In genomic region chr19:8412783-8413592, GRCh38 we compare ENCODE assay signal across 8 cellular contexts. TPM values are rescaled to one million over a fixed set of nuclear protein-coding genes. Genes with fewer than 3 reads are reported as not detected.
DNase-seq lines count a peak whose midpoint lies in the region; ATAC-seq and TF ChIP-seq lines count a peak whose summit lies in the region.

Gene MARCHF2 (plus strand): TSS chr19:8413305. CDS start chr19:8421841, 8,536 bp downstream.

- H3K79me2 ChIP-seq in smooth muscle cell (ENCODE audit: low read depth): no peaks in the 10 kb centered on the region

- no peak within 1 kb of the TSS for H3K9ac ChIP-seq in smooth muscle cell (ENCODE audit: low read depth)

- H3K4me2 ChIP-seq in smooth muscle cell: peak within 1 kb of the TSS; percentile 94

- intact Hi-C loops in breast epithelium (cut with DNase I; ENCODE audit: low total_unique reads): no loop called here

- H3K4me3 ChIP-seq in breast epithelium (peak within 1 kb of the TSS; percentile 79 to 88 (median 85)), smooth muscle cell (peak within 1 kb of the TSS; percentile 60)

- peaks cover 5% of the 10 kb centered on the region for H3F3A ChIP-seq in smooth muscle cell (ENCODE audit: low read depth)

- H3K4me1 ChIP-seq in breast epithelium (no peaks in the 10 kb centered on the region), smooth muscle cell (ENCODE audit: low read depth) (no peaks in the 10 kb centered on the region)

- peak; percentile 99 for ATAC-seq in GM18907 (IDR thresholded peaks at IDR 0.05; ENCODE audit: unreplicated experiment)
- peak; percentile 98 for ATAC-seq in HG03139 (IDR thresholded peaks at IDR 0.05; ENCODE audit: unreplicated experiment)

- H3K9me3 ChIP-seq in breast epithelium (no peaks in the 10 kb centered on the region), smooth muscle cell (replicated peaks; ENCODE audit: low read depth) (no peaks in the 10 kb centered on the region)

- WGBS in smooth muscle cell (ENCODE audit: low lambda C conversion rate): 8% methylated on average over 70 of the region's 85 CpGs

- DNase-seq in AG08395 (ENCODE audit: low spot score): peak; percentile 99
- peak; percentile 89 for DNase-seq in NCI-H2196 treated with DMSO at 0.1 percent for 48 hours (lab: John Stamatoyannopoulos, UW; ENCODE audit: unreplicated experiment)
- DNase-seq in breast epithelium (ENCODE audit: low spot score in 2 of 2): peak; percentile 95 to 97
- peak; percentile 99 for DNase-seq in iPS-NIHi7 (ENCODE audit: extremely low spot score)
- DNase-seq in smooth muscle cell (lab: John Stamatoyannopoulos, UW; ENCODE audit: unreplicated experiment): peak; percentile 89

- no peak for TF ChIP-seq POLR2A in breast epithelium (IDR thresholded peaks at IDR 0.05)

- no peaks in the 10 kb centered on the region for H3K36me3 ChIP-seq in breast epithelium
- H3K36me3 ChIP-seq in smooth muscle cell (ENCODE audit: low read depth): no peaks in the 10 kb centered on the region

- H2AFZ ChIP-seq in smooth muscle cell (ENCODE audit: low read depth): no peak within 1 kb of the TSS

- H3K27ac ChIP-seq in VCaP: peak within 1 kb of the TSS; percentile 46; the same call in 1 of the 2 replicates
- H3K27ac ChIP-seq in breast epithelium: peak within 1 kb of the TSS; percentile 49 to 68
- H3K27ac ChIP-seq in smooth muscle cell (ENCODE audit: low read depth): no peak within 1 kb of the TSS

- H3K27me3 ChIP-seq in breast epithelium (no peaks in the 10 kb centered on the region), smooth muscle cell (ENCODE audit: low read depth) (no peaks in the 10 kb centered on the region)

- H4K20me1 ChIP-seq in smooth muscle cell (ENCODE audit: low read depth): no peaks in the 10 kb centered on the region

- peak; percentile 79 for TF ChIP-seq CTCF in VCaP (conservative IDR thresholded peaks at IDR 0.05)
- peak; percentile 24 to 40 (median 37) for TF ChIP-seq CTCF in breast epithelium (IDR thresholded peaks at IDR 0.05)
- peak; percentile 59 for TF ChIP-seq CTCF in smooth muscle cell (IDR thresholded peaks at IDR 0.05; ENCODE audit: borderline replicate concordance, insufficient read depth, poor library complexity, severe bottlenecking)

RNA-seq across cellular contexts. Expression of gene MARCHF2, which starts in this region (rescaled TPM):
- total RNA-seq in breast epithelium: 100 to 1,000 TPM; 126 to 224 (median 132) TPM
- total RNA-seq in smooth muscle cell: 22.2 and 22.5 TPM in 2 replicates
- polyA plus RNA-seq in smooth muscle cell: 24.4 and 32.5 TPM in 2 replicates
